9 cellular contexts compared by ENCODE assay signal in the genomic region with DNA sequence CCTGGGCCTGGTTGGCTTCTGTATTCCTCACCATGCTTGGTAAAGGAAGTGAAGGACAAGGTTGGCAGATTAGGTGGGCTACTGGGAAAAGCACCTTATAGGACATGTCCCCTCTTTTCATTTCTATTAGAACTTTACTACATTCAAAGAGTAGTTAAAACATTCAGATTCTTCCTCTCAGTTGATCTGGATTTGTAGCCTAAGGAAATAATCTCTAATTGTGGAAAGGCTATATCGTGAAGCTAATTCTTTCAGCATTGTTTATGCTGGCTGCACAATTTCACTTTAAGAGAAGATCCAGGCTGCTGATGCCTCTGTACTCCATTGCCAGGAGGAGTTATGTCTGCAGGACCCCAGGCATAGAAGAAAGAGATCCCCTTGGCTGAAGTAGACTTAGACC. TPM values are rescaled to one million over a fixed set of nuclear protein-coding genes. Genes with fewer than 3 reads are reported as not detected.
"Had no signal": no experiment of that assay in that cellular context is flagged by ENCODE, and none has a peak within 500 bp of the region (broad histone marks: within the 10 kb centered on the region; RNA-seq: fewer than 3 reads in every experiment).

No MANE protein-coding gene starts in this region.

- H2AFZ ChIP-seq: GM23338 had no signal

- H3K27ac ChIP-seq: HL-60, KMS-11 had no signal

- H3K4me3 ChIP-seq: GM23338 had no signal

- FAIRE-seq: H1, H54 had no signal

- H3K4me2 ChIP-seq: GM23338, KMS-11 had no signal

- DNase-seq: H9, HCEC 1CT, IMR-90, KBM-7 had no signal

- ATAC-seq: GM23338 had no signal

- H3K9ac ChIP-seq: KMS-11 had no signal

RNA-seq across cellular contexts. Expression of a gene that starts 58.8 kb away (rescaled TPM):
- total RNA-seq: IMR-90 had no signal
- polyA plus RNA-seq: GM23338, IMR-90 had no signal
